Comparison of ENCODE assay signal across 1 cellular context in the genomic region with DNA sequence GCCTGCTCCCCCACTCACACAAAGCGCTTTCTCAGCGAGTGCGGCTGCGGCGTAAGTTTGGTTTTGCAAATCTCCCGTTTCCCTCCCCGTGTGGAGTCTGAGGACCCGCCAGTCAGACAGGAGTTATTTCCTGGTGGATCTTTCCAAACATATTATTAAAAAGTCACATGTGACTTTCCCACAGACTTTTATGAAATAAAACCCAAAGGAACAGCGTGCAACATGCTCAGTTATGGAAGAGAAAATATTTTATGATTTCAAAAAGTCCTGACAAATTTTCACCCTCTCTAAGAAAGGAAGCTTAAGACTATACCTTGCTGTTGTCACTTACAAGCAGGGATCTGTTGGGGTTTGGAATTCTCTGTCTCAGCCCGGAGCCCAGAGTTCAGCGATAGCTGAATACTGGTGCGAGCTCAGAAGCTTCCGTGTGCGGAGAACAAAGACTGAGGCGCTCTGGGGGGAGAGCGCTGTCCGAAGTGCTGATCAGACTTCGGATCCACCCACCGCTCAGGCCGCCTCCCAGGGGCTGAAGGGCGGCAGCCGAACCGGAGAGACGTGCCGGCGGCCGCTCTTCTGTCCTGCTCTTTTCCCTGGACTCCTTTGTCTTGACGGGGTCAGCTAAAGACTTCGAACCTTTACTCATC.
TF ChIP-seq lines count a peak whose summit lies in the region.

No MANE protein-coding gene starts in this region.

TF ChIP-seq in HepG2, 621 proteins besides CTCF, POLR2A, EP300 and RAD21 (continued from another document and continues in another):
- TF ChIP-seq ZNF224 (CRISPR knock-in tag; IDR thresholded peaks at IDR 0.05) (peak; percentile 92; the same call in 1 of the 2 replicates), TEAD2 (CRISPR knock-in tag; IDR thresholded peaks at IDR 0.05) (peak; percentile 74; the same call in 1 of the 2 replicates), SATB2 (CRISPR knock-in tag; IDR thresholded peaks at IDR 0.05) (peak; percentile 98), FOXP1 (IDR thresholded peaks at IDR 0.05) (no peak), FOXP1 (CRISPR knock-in tag; IDR thresholded peaks at IDR 0.05) (peak; percentile 48), SALL1 (CRISPR knock-in tag; IDR thresholded peaks at IDR 0.05) (peak; percentile 99), ELF1 (CRISPR knock-in tag; IDR thresholded peaks at IDR 0.05) (peak; percentile 83), KAT2B (IDR thresholded peaks at IDR 0.05; ENCODE audit: borderline replicate concordance, low read depth, low read length) (no peak), MED8 (CRISPR knock-in tag; IDR thresholded peaks at IDR 0.05; ENCODE audit: insufficient replicate concordance) (no peak), ZFP91 (CRISPR knock-in tag; IDR thresholded peaks at IDR 0.05; ENCODE audit: borderline replicate concordance) (peak; percentile 57), IRX3 (CRISPR knock-in tag; IDR thresholded peaks at IDR 0.05; ENCODE audit: borderline replicate concordance, low read depth) (peak; percentile 97), NR0B2 (CRISPR knock-in tag; IDR thresholded peaks at IDR 0.05) (0 out of 2 replicates have a peak, but pooled peaks have one; percentile 33), CAMTA2 (CRISPR knock-in tag; IDR thresholded peaks at IDR 0.05; ENCODE audit: borderline replicate concordance) (peak; percentile 75; the same call in 1 of the 2 replicates), CREBL2 (CRISPR knock-in tag; IDR thresholded peaks at IDR 0.05; ENCODE audit: borderline replicate concordance) (peak; percentile 85; the same call in 1 of the 2 replicates), KAT7 (CRISPR knock-in tag; IDR thresholded peaks at IDR 0.05; ENCODE audit: borderline replicate concordance) (no peak), ZNF646 (CRISPR knock-in tag; IDR thresholded peaks at IDR 0.05) (no peak), RARA (CRISPR knock-in tag; IDR thresholded peaks at IDR 0.05) (peak; percentile 85), HOMEZ (CRISPR knock-in tag; IDR thresholded peaks at IDR 0.05; ENCODE audit: low read depth) (peak; percentile 86), HNRNPLL (IDR thresholded peaks at IDR 0.05; ENCODE audit: low read depth, low read length, poor library complexity, severe bottlenecking) (peak; percentile 71), ZNF615 (CRISPR knock-in tag; IDR thresholded peaks at IDR 0.05; ENCODE audit: borderline replicate concordance) (peak; percentile 80; the same call in 1 of the 2 replicates), RFXANK (CRISPR knock-in tag; IDR thresholded peaks at IDR 0.05) (peak; percentile 92; the same call in 1 of the 2 replicates), ZSCAN12 (CRISPR knock-in tag; IDR thresholded peaks at IDR 0.05) (peak; percentile 97), KLF13 (CRISPR knock-in tag; IDR thresholded peaks at IDR 0.05) (no peak), ZNF761 (CRISPR knock-in tag; conservative IDR thresholded peaks at IDR 0.05) (peak; percentile 79; the same call in 1 of the 2 replicates), ZNF784 (CRISPR knock-in tag; IDR thresholded peaks at IDR 0.05; ENCODE audit: borderline replicate concordance) (peak; percentile 96; the same call in 1 of the 2 replicates)
- TF ChIP-seq, protein P1, sequence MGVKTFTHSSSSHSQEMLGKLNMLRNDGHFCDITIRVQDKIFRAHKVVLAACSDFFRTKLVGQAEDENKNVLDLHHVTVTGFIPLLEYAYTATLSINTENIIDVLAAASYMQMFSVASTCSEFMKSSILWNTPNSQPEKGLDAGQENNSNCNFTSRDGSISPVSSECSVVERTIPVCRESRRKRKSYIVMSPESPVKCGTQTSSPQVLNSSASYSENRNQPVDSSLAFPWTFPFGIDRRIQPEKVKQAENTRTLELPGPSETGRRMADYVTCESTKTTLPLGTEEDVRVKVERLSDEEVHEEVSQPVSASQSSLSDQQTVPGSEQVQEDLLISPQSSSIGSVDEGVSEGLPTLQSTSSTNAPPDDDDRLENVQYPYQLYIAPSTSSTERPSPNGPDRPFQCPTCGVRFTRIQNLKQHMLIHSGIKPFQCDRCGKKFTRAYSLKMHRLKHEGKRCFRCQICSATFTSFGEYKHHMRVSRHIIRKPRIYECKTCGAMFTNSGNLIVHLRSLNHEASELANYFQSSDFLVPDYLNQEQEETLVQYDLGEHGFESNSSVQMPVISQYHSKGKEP (CRISPR knock-in tag; IDR thresholded peaks at IDR 0.05), result peak; percentile 99
- TF ChIP-seq, protein P2, sequence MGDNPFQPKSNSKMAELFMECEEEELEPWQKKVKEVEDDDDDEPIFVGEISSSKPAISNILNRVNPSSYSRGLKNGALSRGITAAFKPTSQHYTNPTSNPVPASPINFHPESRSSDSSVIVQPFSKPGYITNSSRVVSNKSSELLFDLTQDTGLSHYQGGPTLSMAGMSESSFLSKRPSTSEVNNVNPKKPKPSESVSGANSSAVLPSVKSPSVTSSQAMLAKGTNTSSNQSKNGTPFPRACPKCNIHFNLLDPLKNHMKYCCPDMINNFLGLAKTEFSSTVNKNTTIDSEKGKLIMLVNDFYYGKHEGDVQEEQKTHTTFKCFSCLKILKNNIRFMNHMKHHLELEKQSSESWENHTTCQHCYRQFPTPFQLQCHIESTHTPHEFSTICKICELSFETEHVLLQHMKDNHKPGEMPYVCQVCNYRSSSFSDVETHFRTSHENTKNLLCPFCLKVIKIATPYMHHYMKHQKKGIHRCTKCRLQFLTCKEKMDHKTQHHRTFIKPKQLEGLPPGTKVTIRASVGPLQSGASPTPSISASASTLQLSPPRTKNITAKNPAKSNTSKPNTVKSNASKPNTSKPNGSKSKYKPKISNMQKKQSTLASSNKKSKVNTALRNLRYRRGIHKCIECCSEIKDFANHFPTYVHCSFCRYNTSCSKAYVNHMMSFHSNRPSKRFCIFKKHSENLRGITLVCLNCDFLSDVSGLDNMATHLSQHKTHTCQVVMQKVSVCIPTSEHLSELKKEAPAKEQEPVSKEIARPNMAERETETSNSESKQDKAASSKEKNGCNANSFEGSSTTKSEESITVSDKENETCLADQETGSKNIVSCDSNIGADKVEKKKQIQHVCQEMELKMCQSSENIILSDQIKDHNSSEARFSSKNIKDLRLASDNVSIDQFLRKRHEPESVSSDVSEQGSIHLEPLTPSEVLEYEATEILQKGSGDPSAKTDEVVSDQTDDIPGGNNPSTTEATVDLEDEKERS (CRISPR knock-in tag; IDR thresholded peaks at IDR 0.05), result peak; percentile 78; the same call in 1 of the 2 replicates
- TF ChIP-seq, protein P3, sequence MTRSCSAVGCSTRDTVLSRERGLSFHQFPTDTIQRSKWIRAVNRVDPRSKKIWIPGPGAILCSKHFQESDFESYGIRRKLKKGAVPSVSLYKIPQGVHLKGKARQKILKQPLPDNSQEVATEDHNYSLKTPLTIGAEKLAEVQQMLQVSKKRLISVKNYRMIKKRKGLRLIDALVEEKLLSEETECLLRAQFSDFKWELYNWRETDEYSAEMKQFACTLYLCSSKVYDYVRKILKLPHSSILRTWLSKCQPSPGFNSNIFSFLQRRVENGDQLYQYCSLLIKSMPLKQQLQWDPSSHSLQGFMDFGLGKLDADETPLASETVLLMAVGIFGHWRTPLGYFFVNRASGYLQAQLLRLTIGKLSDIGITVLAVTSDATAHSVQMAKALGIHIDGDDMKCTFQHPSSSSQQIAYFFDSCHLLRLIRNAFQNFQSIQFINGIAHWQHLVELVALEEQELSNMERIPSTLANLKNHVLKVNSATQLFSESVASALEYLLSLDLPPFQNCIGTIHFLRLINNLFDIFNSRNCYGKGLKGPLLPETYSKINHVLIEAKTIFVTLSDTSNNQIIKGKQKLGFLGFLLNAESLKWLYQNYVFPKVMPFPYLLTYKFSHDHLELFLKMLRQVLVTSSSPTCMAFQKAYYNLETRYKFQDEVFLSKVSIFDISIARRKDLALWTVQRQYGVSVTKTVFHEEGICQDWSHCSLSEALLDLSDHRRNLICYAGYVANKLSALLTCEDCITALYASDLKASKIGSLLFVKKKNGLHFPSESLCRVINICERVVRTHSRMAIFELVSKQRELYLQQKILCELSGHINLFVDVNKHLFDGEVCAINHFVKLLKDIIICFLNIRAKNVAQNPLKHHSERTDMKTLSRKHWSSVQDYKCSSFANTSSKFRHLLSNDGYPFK (CRISPR knock-in tag; IDR thresholded peaks at IDR 0.05; ENCODE audit: borderline replicate concordance), result peak; percentile 76; the same call in 1 of the 2 replicates
